Comparison of ENCODE assay signal across 1 cellular context in the genomic region with DNA sequence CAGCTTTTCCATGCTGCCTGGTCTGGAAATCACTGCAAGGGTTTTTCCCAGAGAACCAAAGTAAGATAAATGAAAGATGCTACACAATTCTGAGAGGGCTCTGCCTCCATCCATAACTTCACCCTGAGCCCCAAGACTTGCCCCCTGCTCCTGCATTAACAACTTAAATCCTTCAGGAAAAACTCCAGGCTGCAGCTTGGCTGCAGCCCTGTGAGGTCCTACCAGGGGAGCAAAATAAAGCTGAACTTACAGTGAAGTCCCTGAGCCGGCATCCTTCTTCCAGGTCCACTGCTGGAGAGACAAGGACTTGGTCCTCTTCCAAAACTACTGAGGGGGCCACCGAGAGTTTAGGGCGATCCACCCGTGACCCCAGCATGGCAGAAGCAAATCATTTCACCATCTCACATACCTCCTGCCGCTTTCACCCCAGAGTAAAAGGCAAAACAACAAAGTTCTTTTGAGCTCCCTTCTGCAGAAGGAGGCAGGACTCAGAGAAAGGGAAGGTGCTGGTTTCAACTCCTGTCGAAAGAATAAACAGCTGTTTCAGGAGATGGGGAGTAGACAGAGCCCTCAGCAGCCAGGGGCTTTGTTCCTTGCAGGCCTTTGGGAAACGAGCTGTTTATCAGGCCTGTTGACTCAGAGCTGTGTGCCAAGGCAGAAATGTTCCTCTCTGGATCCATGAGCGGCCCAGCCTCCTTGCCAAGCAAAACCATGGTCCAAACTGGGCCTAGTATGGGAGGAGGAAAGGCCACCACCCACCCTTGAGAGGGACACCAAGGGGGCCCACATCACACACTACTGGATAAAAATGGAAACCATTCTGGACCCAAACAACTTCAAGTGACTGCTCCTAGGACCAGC.
TF ChIP-seq lines count a peak whose summit lies in the region.

No MANE protein-coding gene starts in this region.

TF ChIP-seq in endothelial cell of umbilical vein, 7 proteins besides CTCF, POLR2A, EP300 and RAD21:
- TF ChIP-seq EZH2 (IDR thresholded peaks at IDR 0.05; ENCODE audit: borderline replicate concordance, low read depth, low read length, severe bottlenecking) (no peak), POLR2AphosphoS5 (IDR thresholded peaks at IDR 0.05; ENCODE audit: insufficient read depth, low read depth, low read length) (no peak), GATA2 (IDR thresholded peaks at IDR 0.05; ENCODE audit: insufficient read depth, insufficient read length, low read depth, low read length) (no peak), FOS (IDR thresholded peaks at IDR 0.05; ENCODE audit: borderline replicate concordance, insufficient read depth, low read length) (no peak), MYC (IDR thresholded peaks at IDR 0.05; ENCODE audit: low read depth, low read length) (no peak), JUN (IDR thresholded peaks at IDR 0.05; ENCODE audit: borderline replicate concordance, insufficient read depth, insufficient read length, low read depth) (no peak)
- TF ChIP-seq, protein P1, sequence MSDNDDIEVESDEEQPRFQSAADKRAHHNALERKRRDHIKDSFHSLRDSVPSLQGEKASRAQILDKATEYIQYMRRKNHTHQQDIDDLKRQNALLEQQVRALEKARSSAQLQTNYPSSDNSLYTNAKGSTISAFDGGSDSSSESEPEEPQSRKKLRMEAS (IDR thresholded peaks at IDR 0.05; ENCODE audit: insufficient read depth, insufficient read length): no peak
